In genomic region chr10:102678842-102679289, GRCh38 we compare ENCODE assay signal across 8 cellular contexts. TPM values are rescaled to one million over a fixed set of nuclear protein-coding genes. Genes with fewer than 3 reads are reported as not detected.
A peak's percentile ranks its signal among the peaks of the same experiment; 100 is the strongest.
DNase-seq lines count a peak whose midpoint lies in the region; ATAC-seq and TF ChIP-seq lines count a peak whose summit lies in the region.

No MANE protein-coding gene starts in this region.

- no peak overlapping the region for H3K27ac ChIP-seq in AG04450 (ENCODE audit: low read depth, low read length)
- H3K27ac ChIP-seq in brain microvascular endothelial cell = no peak overlapping the region

- CTCF ChIA-PET in AG04450 (lab: Charles Lee) = interaction anchor here (0.6 to 3.0 kb wide), 9 partner anchors 9 to 223 kb away, joined by 3 to 28 read pairs (median 8); partner anchors contain the start of genes ARL3 and SFXN2

- in situ Hi-C loops in GM13977 (cut with MboI; ENCODE audit: low pct_unique_long_range_greater_than_20kb, low sequenced_read_pairs, unreplicated experiment) = no loop called here
- in situ Hi-C loops in brain microvascular endothelial cell (cut with HindIII; ENCODE audit: low pct_ligation_motif_present, low sequenced_read_pairs) = no loop called here

- no peak for ATAC-seq in HG02798 (IDR thresholded peaks at IDR 0.05; ENCODE audit: poor library complexity, unreplicated experiment)

- DNase-seq in AG04450 (ENCODE audit: low read depth, low spot score) (no peak), GM13977 (ENCODE audit: low spot score) (no peak), NCI-H460 (ENCODE audit: extremely low read depth, low read depth) (peak; percentile 52), brain microvascular endothelial cell (peak; percentile 57), iris pigment epithelial cell (ENCODE audit: low read depth) (peak; percentile 59), NCI-H446 (lab: John Stamatoyannopoulos, UW) (no peak)
- peak; percentile 56 for DNase-seq in stimulated activated CD8-positive, alpha-beta memory T cell treated with anti-CD3 and anti-CD28 coated beads, Interleukin-4, amount 100 ng/mL, for 48 hours

- POLR2A ChIA-PET in AG04450 (lab: Yijun Ruan, JAX) = interaction anchor here (0.6 to 6.5 kb wide), 3 partner anchors 33 to 86 kb away, joined by 3 to 71 read pairs (median 4); partner anchors contain the start of genes ARL3 and SFXN2

- H3K27me3 ChIP-seq in AG04450 (ENCODE audit: control insufficient read depth, insufficient read depth, low read length) (no peaks in the 10 kb centered on the region), brain microvascular endothelial cell (replicated peaks) (no peaks in the 10 kb centered on the region)

- H3K4me3 ChIP-seq in AG04450 (ENCODE audit: low read depth, low read length) = no peak overlapping the region
- H3K4me3 ChIP-seq in brain microvascular endothelial cell (ENCODE audit: low read depth, low read length) = no peak overlapping the region

- no peaks in the 10 kb centered on the region for H3K9me3 ChIP-seq in AG04450 (ENCODE audit: control insufficient read depth, insufficient read depth, low read length)

- no peaks in the 10 kb centered on the region for H3K36me3 ChIP-seq in brain microvascular endothelial cell (replicated peaks)

- TF ChIP-seq CTCF in AG04450 (IDR thresholded peaks at IDR 0.05; ENCODE audit: low read depth, low read length) (peak; percentile 85), GM13977 (IDR thresholded peaks at IDR 0.05; ENCODE audit: extremely low read depth, insufficient read depth, missing control alignments) (peak; percentile 81), brain microvascular endothelial cell (IDR thresholded peaks at IDR 0.05; ENCODE audit: low read depth, low read length, missing control alignments) (peak; percentile 91)

RNA-seq across cellular contexts. Expression of gene TRIM8, which starts 34.6 kb away (rescaled TPM):
- polyA plus RNA-seq in AG04450 (2011; rRNA removed) = 66.8 and 80.9 TPM in 2 replicates
- polyA minus RNA-seq in AG04450 (2011; rRNA and poly(A)+ RNA removed) = 52.9 and 60.1 TPM in 2 replicates
- 36.9 and 42.6 TPM in 2 replicates for total RNA-seq in NCI-H460 (2014; rRNA removed; shearing (Covaris generic))
- polyA plus RNA-seq in NCI-H460 (2014; cell fraction: nucleus; rRNA removed) = 14.4 and 38.2 TPM in 2 replicates

RNA-seq across cellular contexts. Expression of gene ARL3, which starts 35.3 kb away (rescaled TPM):
- 16.5 and 19.2 TPM in 2 replicates for polyA plus RNA-seq in AG04450 (2011; rRNA removed)
- polyA minus RNA-seq in AG04450 (2011; rRNA and poly(A)+ RNA removed) = 4.9 and 6.3 TPM in 2 replicates
- 5.1 and 7.4 TPM in 2 replicates for total RNA-seq in NCI-H460 (2014; rRNA removed; shearing (Covaris generic))
- polyA plus RNA-seq in NCI-H460 (2014; cell fraction: nucleus; rRNA removed) = 3.3 and 3.8 TPM in 2 replicates

RNA-seq across cellular contexts. Expression of gene SFXN2, which starts 35.6 kb away (rescaled TPM):
- polyA plus RNA-seq in AG04450 (2011; rRNA removed) = 6.5 and 7.2 TPM in 2 replicates
- polyA minus RNA-seq in AG04450 (2011; rRNA and poly(A)+ RNA removed) = 11.3 and 13.1 TPM in 2 replicates
- 2.0 and 2.4 TPM in 2 replicates for total RNA-seq in NCI-H460 (2014; rRNA removed; shearing (Covaris generic))
- polyA plus RNA-seq in NCI-H460 (2014; cell fraction: nucleus; rRNA removed) = 25.1 and 37.0 TPM in 2 replicates

Comparison
In these comparisons a context has a peak if more than half of its experiments do, and no peak if none do; other contexts are left out.
1. DNase-seq: peak in NCI-H460 (single experiment), brain microvascular endothelial cell (single experiment), iris pigment epithelial cell (single experiment) and stimulated activated CD8-positive, alpha-beta memory T cell treated with anti-CD3 and anti-CD28 coated beads, Interleukin-4, amount 100 ng/mL, for 48 hours (single experiment); none in AG04450 (single experiment), GM13977 (single experiment) and NCI-H446 (0 of 2).
2. Peak in every context shown above with its lines, with median percentiles within 50 percentile points of each other: CTCF ChIP-seq.